1 cellular context compared by ENCODE assay signal in the genomic region with DNA sequence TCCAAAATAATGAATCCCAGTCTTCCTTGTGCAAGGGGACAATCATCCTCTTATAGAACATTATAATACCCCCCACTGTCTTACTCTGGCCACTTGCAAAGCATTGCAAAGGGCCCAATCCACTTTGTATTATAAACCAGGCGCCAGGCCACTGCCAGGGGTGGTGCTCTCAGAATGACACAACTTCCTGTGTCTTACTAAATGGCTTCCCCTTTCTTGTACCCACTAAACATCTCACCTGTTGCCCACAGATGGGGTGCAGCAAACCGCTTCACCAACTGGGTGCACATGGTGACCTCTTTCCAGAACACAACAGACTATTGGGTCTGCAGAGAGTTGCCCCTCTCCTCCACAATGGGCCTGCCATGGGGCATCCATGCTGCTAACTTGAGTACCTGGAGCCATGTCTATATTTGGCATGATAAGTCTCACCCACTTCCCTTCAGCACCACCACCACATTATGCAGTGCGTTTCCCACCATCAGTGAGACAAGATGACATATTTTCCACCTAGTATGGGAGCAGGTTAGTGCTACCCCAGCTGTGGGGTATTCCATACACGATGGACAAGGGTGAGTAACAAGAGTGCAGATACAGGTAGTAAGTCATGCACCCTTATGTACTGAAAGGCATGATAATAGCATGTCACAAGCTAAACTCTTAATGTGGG.
TF ChIP-seq lines count a peak whose summit lies in the region.

No MANE protein-coding gene starts in this region.

TF ChIP-seq in H1, 55 proteins besides CTCF, POLR2A, EP300 and RAD21:
- no peak for TF ChIP-seq CHD2 (IDR thresholded peaks at IDR 0.05; ENCODE audit: low read length)
- TF ChIP-seq HDAC2 (IDR thresholded peaks at IDR 0.05; ENCODE audit: borderline replicate concordance in 1 of 2, low read depth in 2 of 2, low read length in 2 of 2), result no peak
- TF ChIP-seq SRF (IDR thresholded peaks at IDR 0.05; ENCODE audit: low read depth, low read length), result no peak
- no peak for TF ChIP-seq CHD1 (IDR thresholded peaks at IDR 0.05; ENCODE audit: low read depth, low read length)
- TF ChIP-seq PHF8 (conservative IDR thresholded peaks at IDR 0.05; ENCODE audit: low read depth, low read length), result no peak
TF ChIP-seq in H1: peak in this region for 0.
